33 cellular contexts compared by ENCODE assay signal in genomic region chr11:27108809-27109208, GRCh38.
"Had no signal": no experiment of that assay in that cellular context is flagged by ENCODE, and none has a peak within 500 bp of the region (broad histone marks: within the 10 kb centered on the region; RNA-seq: fewer than 3 reads in every experiment).

No MANE protein-coding gene starts in this region.

- H3K4me3 ChIP-seq: adrenal gland, body of pancreas, breast epithelium had no signal

- H3K9me3 ChIP-seq: adrenal gland, body of pancreas, breast epithelium had no signal

- DNase-seq: activated B cell treated with CpG ODN at 0.5 μM for 24 hours; activated CD4-positive, alpha-beta memory T cell treated with anti-CD3 and anti-CD28 coated beads for 36 hours; activated CD4-positive, alpha-beta T cell treated with anti-CD3 and anti-CD28 coated beads for 4 hours; activated CD4-positive, alpha-beta T cell treated with anti-CD3 and anti-CD28 coated beads, Interleukin-2, amount 10 ng/mL, durations not matched to agents 24 days and 14 days; activated CD4-positive, alpha-beta T cell treated with anti-CD3 and anti-CD28 coated beads, Interleukin-2, amount 50 U/mL, for 1 hour; activated CD4-positive, alpha-beta T cell treated with anti-CD3 and anti-CD28 coated beads, Interleukin-2, amount 50 U/mL, for 4 hours; activated CD4-positive, CD25-positive, alpha-beta regulatory T cell treated with anti-CD3 and anti-CD28 coated beads, Interleukin-2, amount 50 U/mL, for 72 hours; activated CD8-positive, alpha-beta memory T cell treated with anti-CD3 and anti-CD28 coated beads, Interleukin-2, amount 50 U/mL, for 4 hours; activated CD8-positive, alpha-beta T cell treated with anti-CD3 and anti-CD28 coated beads for 36 hours; activated effector memory CD4-positive, alpha-beta T cell treated with anti-CD3 and anti-CD28 coated beads, Interleukin-2, amount 50 U/mL, for 16 hours; activated gamma-delta T cell treated with Interleukin-2 at 50 U/mL for 16 hours; activated naive CD4-positive, alpha-beta T cell; activated naive CD4-positive, alpha-beta T cell treated with anti-CD3 and anti-CD28 coated beads for 36 hours; activated naive CD4-positive, alpha-beta T cell treated with anti-CD3 and anti-CD28 coated beads, Interleukin-2, amount 50 U/mL, for 16 hours; activated naive CD8-positive, alpha-beta T cell treated with anti-CD3 and anti-CD28 coated beads for 36 hours; activated T-cell treated with anti-CD3 and anti-CD28 coated beads for 4 hours; activated T-cell treated with anti-CD3 and anti-CD28 coated beads, Interleukin-2, amount 50 U/mL, for 1 hour; activated T-cell treated with anti-CD3 and anti-CD28 coated beads, Interleukin-2, amount 50 U/mL, for 4 hours; activated T-cell treated with anti-CD3 and anti-CD28 coated beads, Interleukin-2, amount 50 U/mL, for 72 hours; adrenal gland; amniotic stem cell; aorta; body of pancreas; brain microvascular endothelial cell; central memory CD4-positive, alpha-beta T cell; T-helper 2 cell; T-helper 9 cell had no signal

- FAIRE-seq: astrocyte, TTC549 had no signal

- H3K27me3 ChIP-seq: adrenal gland, body of pancreas, brain microvascular endothelial cell, breast epithelium had no signal

- H3K36me3 ChIP-seq: adrenal gland, brain microvascular endothelial cell, breast epithelium had no signal

- ATAC-seq: activated CD8-positive, alpha-beta T cell treated with anti-CD3 and anti-CD28 coated beads for 36 hours; activated naive CD4-positive, alpha-beta T cell treated with anti-CD3 and anti-CD28 coated beads, Interleukin-2, amount 50 U/mL, for 72 hours; activated T-cell treated with anti-CD3 and anti-CD28 coated beads, Interleukin-2, amount 50 U/mL, for 4 hours; activated T-cell treated with anti-CD3 and anti-CD28 coated beads, Interleukin-2, amount 50 U/mL, for 72 hours; activated T-helper 17 cell treated with anti-CD3 and anti-CD28 coated beads, Interleukin-2, amount 50 U/mL, for 72 hours; body of pancreas had no signal

- H3K27ac ChIP-seq: adrenal gland, body of pancreas, brain microvascular endothelial cell, breast epithelium, VCaP had no signal

- H3K4me1 ChIP-seq: adrenal gland, body of pancreas, breast epithelium had no signal
